ENCODE assay signal across 16 cellular contexts in genomic region chr5:68994645-68995044, GRCh38.
A peak's percentile ranks its signal among the peaks of the same experiment; 100 is the strongest.
DNase-seq lines count a peak whose midpoint lies in the region; ATAC-seq and TF ChIP-seq lines count a peak whose summit lies in the region.
"Had no signal": no experiment of that assay in that cellular context is flagged by ENCODE, and none has a peak within 500 bp of the region (broad histone marks: within the 10 kb centered on the region; RNA-seq: fewer than 3 reads in every experiment).

No MANE protein-coding gene starts in this region.

- H3K9me3 ChIP-seq in mesenchymal stem cell (ENCODE audit: control insufficient read depth, low read length), result no peaks in the 10 kb centered on the region
- no peaks in the 10 kb centered on the region for H3K9me3 ChIP-seq in lower lobe of right lung

- H4K8ac ChIP-seq in mesenchymal stem cell (ENCODE audit: low read length), result no peak overlapping the region

- no peak overlapping the region for H2BK15ac ChIP-seq in mesenchymal stem cell (ENCODE audit: low read depth, poor library complexity, severe bottlenecking)

- H3K4me2 ChIP-seq in mesenchymal stem cell (ENCODE audit: low read length, poor library complexity, severe bottlenecking), result no peak overlapping the region

- H3K36me3 Mint-ChIP-seq in endothelial cell (ENCODE audit: low read depth, unreplicated experiment), result no peaks in the 10 kb centered on the region
- H3K36me3 Mint-ChIP-seq: activated naive CD4-positive, alpha-beta T cell treated with anti-CD3 and anti-CD28 coated beads, Interleukin-2, amount 10 ng/mL, durations not matched to agents 7 days and 5 days had no signal

- H3K4me1 Mint-ChIP-seq in endothelial cell (ENCODE audit: unreplicated experiment), result peaks cover 3% of the 10 kb centered on the region

- H4K91ac ChIP-seq in mesenchymal stem cell (ENCODE audit: low read length), result no peak overlapping the region

- intact Hi-C loops in lower lobe of right lung (cut with DNase I), result no loop called here

- H3K4me3 ChIP-seq in mesenchymal stem cell (ENCODE audit: insufficient read depth in 1 of 2, low read depth in 1 of 2, low read length in 2 of 2) (no peak overlapping the region), lower lobe of right lung (no peak overlapping the region)

- no peak overlapping the region for H2BK5ac ChIP-seq in mesenchymal stem cell (ENCODE audit: low read depth, low read length, poor library complexity, severe bottlenecking)

- H3K9ac ChIP-seq in mesenchymal stem cell (ENCODE audit: low read length), result no peak overlapping the region

- H2BK12ac ChIP-seq in mesenchymal stem cell (ENCODE audit: low read length in 2 of 2), result no peak overlapping the region

- H3K27me3 ChIP-seq in mesenchymal stem cell (ENCODE audit: control insufficient read depth in 1 of 2, insufficient read depth in 1 of 2, low read length in 2 of 2) (no peaks in the 10 kb centered on the region), lower lobe of right lung (ENCODE audit: low read depth) (no peaks in the 10 kb centered on the region)

- 49% methylated on average over 4 of the region's 4 CpGs for WGBS in mesenchymal stem cell

- no peak overlapping the region for H3K4ac ChIP-seq in mesenchymal stem cell (ENCODE audit: low read depth in 1 of 2, low read length in 2 of 2)

- no peak overlapping the region for H2BK120ac ChIP-seq in mesenchymal stem cell (ENCODE audit: low read depth, low read length)

- H3K27me3 Mint-ChIP-seq in endothelial cell (ENCODE audit: unreplicated experiment), result no peaks in the 10 kb centered on the region
- H3K27me3 Mint-ChIP-seq: activated naive CD4-positive, alpha-beta T cell treated with anti-CD3 and anti-CD28 coated beads, Interleukin-2, amount 10 ng/mL, durations not matched to agents 7 days and 5 days had no signal

- no peaks in the 10 kb centered on the region for H3K79me1 ChIP-seq in mesenchymal stem cell (replicated peaks; ENCODE audit: low read length, poor library complexity, severe bottlenecking)

- peak; percentile 91 for ATAC-seq in GM18867 (IDR thresholded peaks at IDR 0.05; ENCODE audit: unreplicated experiment)
- ATAC-seq in GM21576 (IDR thresholded peaks at IDR 0.05; ENCODE audit: unreplicated experiment), result peak; percentile 77
- ATAC-seq in HG03520 (IDR thresholded peaks at IDR 0.05; ENCODE audit: unreplicated experiment), result peak; percentile 72
- no peak for ATAC-seq in lower lobe of right lung
- ATAC-seq: left ventricle myocardium superior, Right ventricle myocardium inferior had no signal

- no peak overlapping the region for H3K4me3 Mint-ChIP-seq in endothelial cell (ENCODE audit: unreplicated experiment)
- H3K4me3 Mint-ChIP-seq: activated naive CD4-positive, alpha-beta T cell treated with anti-CD3 and anti-CD28 coated beads, Interleukin-2, amount 10 ng/mL, durations not matched to agents 7 days and 5 days; central memory CD8-positive, alpha-beta T cell; neural crest cell had no signal

- peak; percentile 22 for DNase-seq in mesenchymal stem cell
- no peak for DNase-seq in lower lobe of right lung
- no peak for DNase-seq in GDM1 (lab: John Stamatoyannopoulos, UW)
- DNase-seq in NCI-H2107 (lab: John Stamatoyannopoulos, UW), result no peak
- DNase-seq in endothelial cell (ENCODE audit: low spot score), result no peak
- DNase-seq: activated naive CD4-positive, alpha-beta T cell treated with anti-CD3 and anti-CD28 coated beads, Interleukin-2, amount 10 ng/mL, durations not matched to agents 7 days and 5 days; C1 segment of cervical spinal cord; left ventricle myocardium superior; NCI-H1694 treated with DMSO at 0.1 percent for 48 hours; NCI-H69 had no signal

- H3K14ac ChIP-seq in mesenchymal stem cell (ENCODE audit: low read length in 2 of 2), result no peak overlapping the region

- H3K23ac ChIP-seq in mesenchymal stem cell (ENCODE audit: low read length in 2 of 2), result no peak overlapping the region

- TF ChIP-seq CTCF in lower lobe of right lung (IDR thresholded peaks at IDR 0.05) (no peak), endothelial cell (IDR thresholded peaks at IDR 0.05; ENCODE audit: unreplicated experiment) (no peak)

- H3K27ac Mint-ChIP-seq in endothelial cell (ENCODE audit: unreplicated experiment), result no peak overlapping the region
- H3K27ac Mint-ChIP-seq: activated naive CD4-positive, alpha-beta T cell treated with anti-CD3 and anti-CD28 coated beads, Interleukin-2, amount 10 ng/mL, durations not matched to agents 7 days and 5 days had no signal

- no peaks in the 10 kb centered on the region for H3K4me1 ChIP-seq in mesenchymal stem cell (ENCODE audit: control insufficient read depth, insufficient read depth, low read depth, low read length)
- H3K4me1 ChIP-seq in lower lobe of right lung, result no peaks in the 10 kb centered on the region

- H2AK5ac ChIP-seq in mesenchymal stem cell (ENCODE audit: low read length, severe bottlenecking), result no peak overlapping the region

- H2AFZ ChIP-seq in mesenchymal stem cell (ENCODE audit: low read depth, low read length), result no peak overlapping the region

- H3K27ac ChIP-seq in mesenchymal stem cell (ENCODE audit: low read length, poor library complexity, severe bottlenecking), result no peak overlapping the region
- H3K27ac ChIP-seq in lower lobe of right lung, result no peak overlapping the region

- H3K36me3 ChIP-seq in mesenchymal stem cell (ENCODE audit: control insufficient read depth in 1 of 2, insufficient read depth in 2 of 2, low read depth in 1 of 2, low read length in 2 of 2) (no peaks in the 10 kb centered on the region), lower lobe of right lung (no peaks in the 10 kb centered on the region)

- H3K9me3 Mint-ChIP-seq in endothelial cell (ENCODE audit: unreplicated experiment), result no peaks in the 10 kb centered on the region
- H3K9me3 Mint-ChIP-seq: activated naive CD4-positive, alpha-beta T cell treated with anti-CD3 and anti-CD28 coated beads, Interleukin-2, amount 10 ng/mL, durations not matched to agents 7 days and 5 days; central memory CD8-positive, alpha-beta T cell had no signal

- no peak overlapping the region for H3K18ac ChIP-seq in mesenchymal stem cell (ENCODE audit: low read depth in 1 of 2, low read length in 2 of 2)

Comparison
In these comparisons a context has a peak if more than half of its experiments do, and no peak if none do; other contexts are left out.
1. ATAC-seq: peak in GM18867 (single experiment), GM21576 (single experiment) and HG03520 (single experiment); none in lower lobe of right lung (0 of 2).